ENCODE assay signal across 18 cellular contexts in the genomic region with DNA sequence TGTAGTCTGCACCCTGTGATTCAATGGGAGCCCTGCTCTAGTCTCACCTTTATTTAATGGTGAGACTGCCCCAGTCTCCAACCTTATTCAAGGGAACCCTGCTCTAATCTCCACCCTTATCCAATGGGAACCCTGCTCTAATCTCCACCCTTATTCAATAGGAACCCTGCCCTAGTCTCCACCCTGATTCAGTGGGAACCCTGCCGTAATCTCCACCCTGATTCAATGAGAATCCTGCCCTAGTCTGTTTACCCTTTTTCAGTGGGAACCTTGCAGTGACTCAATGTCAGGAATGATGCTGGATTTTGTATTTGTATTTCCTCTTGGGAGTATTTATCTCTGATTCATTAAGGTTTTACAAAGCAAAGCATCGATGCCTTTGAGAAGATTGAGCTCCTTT. TPM values are rescaled to one million over a fixed set of nuclear protein-coding genes. Genes with fewer than 3 reads are reported as not detected.
DNase-seq lines count a peak whose midpoint lies in the region; ATAC-seq and TF ChIP-seq lines count a peak whose summit lies in the region.
"Had no signal": no experiment of that assay in that cellular context is flagged by ENCODE, and none has a peak within 500 bp of the region (broad histone marks: within the 10 kb centered on the region; RNA-seq: fewer than 3 reads in every experiment).

No MANE protein-coding gene starts in this region.

- POLR2A ChIA-PET in HEK293 (lab: Yijun Ruan, JAX) = no interaction called here

- H3K9me3 ChIP-seq in HEK293 (ENCODE audit: control insufficient read depth, insufficient read depth, low read depth, low read length) = no peaks in the 10 kb centered on the region
- no peaks in the 10 kb centered on the region for H3K9me3 ChIP-seq in SJSA1 (replicated peaks)
- H3K9me3 ChIP-seq in osteoblast (ENCODE audit: low read depth, low read length) = no peaks in the 10 kb centered on the region
- H3K9me3 ChIP-seq in lower lobe of right lung = peaks cover 4% of the 10 kb centered on the region

- H4K20me1 ChIP-seq in osteoblast (ENCODE audit: insufficient read depth, low read length) = no peaks in the 10 kb centered on the region

- no peaks in the 10 kb centered on the region for H3K4me1 ChIP-seq in HEK293 (ENCODE audit: control insufficient read depth, insufficient read depth, low read length)
- H3K4me1 ChIP-seq in SJSA1 (replicated peaks) = 0 out of 2 replicates have a peak, but pooled peaks cover 2% of the 10 kb centered on the region
- H3K4me1 ChIP-seq in osteoblast (ENCODE audit: insufficient read depth, low read length) = no peaks in the 10 kb centered on the region
- H3K4me1 ChIP-seq in lower lobe of right lung = no peaks in the 10 kb centered on the region

- intact Hi-C loops in lower lobe of right lung (cut with DNase I) = no loop called here

- TF ChIP-seq CTCF in HEK293 (tag by site-specific recombination; IDR thresholded peaks at IDR 0.05) (no peak), osteoblast (IDR thresholded peaks at IDR 0.05; ENCODE audit: extremely low read depth, low read depth, low read length) (no peak), lower lobe of right lung (IDR thresholded peaks at IDR 0.05) (no peak)

- CTCF ChIA-PET in HEK293 (lab: Yijun Ruan, JAX) = interaction anchor here (0.5 to 0.8 kb wide), 3 partner anchors 20 to 778 kb away, joined by 3 to 5 read pairs (median 4); no protein-coding TSS in a partner anchor

- no peaks in the 10 kb centered on the region for H3K27me3 ChIP-seq in SJSA1 (replicated peaks)
- H3K27me3 ChIP-seq in osteoblast (ENCODE audit: insufficient read depth, low read length) = no peaks in the 10 kb centered on the region
- no peaks in the 10 kb centered on the region for H3K27me3 ChIP-seq in lower lobe of right lung (ENCODE audit: low read depth)

- DNase-seq in ELR (ENCODE audit: low read depth) (peak; percentile 40), SJSA1 (ENCODE audit: low read depth in 1 of 2, low spot score in 2 of 2) (peak; percentile 42 to 45), osteoblast (ENCODE audit: insufficient read length, low spot score, missing footprints) (peak; percentile 71), lower lobe of right lung (no peak), ACHN (no peak)
- DNase-seq in stimulated activated CD4-positive, alpha-beta T cell treated with anti-CD3 and anti-CD28 coated beads, Interleukin-4, amount 100 ng/mL, for 24 hours = no peak
- DNase-seq: Calu3; CD4-positive, alpha-beta memory T cell; GOT3; KG1; NCI-H1105 treated with DMSO at 0.1 percent for 48 hours; NCI-H187 treated with DMSO at 0.1 percent for 48 hours; NCI-H526 treated with DMSO at 0.1 percent for 48 hours; PC-9; T-cell had no signal

- no peak overlapping the region for H3K4me3 ChIP-seq in HEK293 (ENCODE audit: low read depth, low read length)
- H3K4me3 ChIP-seq in SJSA1 = no peak overlapping the region
- no peak overlapping the region for H3K4me3 ChIP-seq in osteoblast (ENCODE audit: insufficient read depth, low read length)
- H3K4me3 ChIP-seq in lower lobe of right lung = no peak overlapping the region
- H3K4me3 ChIP-seq: PC-9 had no signal

- no peak overlapping the region for H3K27ac ChIP-seq in HEK293 (ENCODE audit: extremely low read depth, low read depth, low read length)
- H3K27ac ChIP-seq in SJSA1 = no peak overlapping the region
- no peak overlapping the region for H3K27ac ChIP-seq in osteoblast (ENCODE audit: low read depth, low read length)
- no peak overlapping the region for H3K27ac ChIP-seq in lower lobe of right lung
- H3K27ac ChIP-seq: PC-9 had no signal

- no peaks in the 10 kb centered on the region for H3K79me2 ChIP-seq in osteoblast (ENCODE audit: insufficient read depth, low read length)

- no peak for ATAC-seq in lower lobe of right lung
- no peak for ATAC-seq in GM18858 (IDR thresholded peaks at IDR 0.05; ENCODE audit: unreplicated experiment)
- ATAC-seq: HepG2, T-cell had no signal

- in situ Hi-C loops in ACHN (cut with HindIII; ENCODE audit: low pct_ligation_motif_present, low pct_unique_long_range_greater_than_20kb, low sequenced_read_pairs) = no loop called here

- no peaks in the 10 kb centered on the region for H3K36me3 ChIP-seq in HEK293 (ENCODE audit: control insufficient read depth in 2 of 2, insufficient read depth in 1 of 2, low read length in 2 of 2)
- no peaks in the 10 kb centered on the region for H3K36me3 ChIP-seq in SJSA1
- no peaks in the 10 kb centered on the region for H3K36me3 ChIP-seq in osteoblast (ENCODE audit: insufficient read depth, low read length)
- H3K36me3 ChIP-seq in lower lobe of right lung = no peaks in the 10 kb centered on the region

- no peak overlapping the region for H2AFZ ChIP-seq in osteoblast (ENCODE audit: low read length)
- H2AFZ ChIP-seq: PC-9 had no signal

- no peak overlapping the region for H3K4me2 ChIP-seq in osteoblast (ENCODE audit: insufficient read depth, low read length)
- H3K4me2 ChIP-seq: PC-9 had no signal

TF ChIP-seq in HEK293, 187 proteins besides CTCF, POLR2A, EP300 and RAD21:
- TF ChIP-seq KLF1 (tag by site-specific recombination; IDR thresholded peaks at IDR 0.05) (peak; percentile 88), TRIM28 (IDR thresholded peaks at IDR 0.05; ENCODE audit: borderline replicate concordance, low read length) (no peak)
TF ChIP-seq in HEK293: peak in this region for 1.

RNA-seq across cellular contexts. Expression of a gene that starts 39.5 kb away (rescaled TPM):
- total RNA-seq in SJSA1 (2014; rRNA removed; shearing (Covaris generic)) = 14.8 and 16.1 TPM in 2 replicates
- under 0.01 and 0.36 TPM in 2 replicates for total RNA-seq in osteoblast
- 17.9 TPM for total RNA-seq in lower lobe of right lung
- total RNA-seq: Calu3, PC-9 had no signal

RNA-seq across cellular contexts. Expression of a gene that starts 53.7 kb away (rescaled TPM):
- total RNA-seq in SJSA1 (2014; rRNA removed; shearing (Covaris generic)) = 44.5 and 52.9 TPM in 2 replicates
- total RNA-seq in osteoblast = 14.5 and 15.0 TPM in 2 replicates
- 20.3 TPM for total RNA-seq in lower lobe of right lung

Comparison
In these comparisons a context has a peak if more than half of its experiments do, and no peak if none do; other contexts are left out.
1. DNase-seq: peak in ELR (single experiment), SJSA1 (2 of 2) and osteoblast (single experiment); none in stimulated activated CD4-positive, alpha-beta T cell treated with anti-CD3 and anti-CD28 coated beads, Interleukin-4, amount 100 ng/mL, for 24 hours (single experiment), lower lobe of right lung (single experiment) and ACHN (single experiment).
2. RNA of a gene that starts 39.5 kb away (total RNA-seq): 17.9 TPM in lower lobe of right lung (single experiment) and 14.8 to 16.1 TPM in SJSA1; under 0.01 to 0.36 TPM in osteoblast; every median in the first group is over 10 times any median in the second.